Comparison of ENCODE assay signal across 8 cellular contexts in the genomic region with DNA sequence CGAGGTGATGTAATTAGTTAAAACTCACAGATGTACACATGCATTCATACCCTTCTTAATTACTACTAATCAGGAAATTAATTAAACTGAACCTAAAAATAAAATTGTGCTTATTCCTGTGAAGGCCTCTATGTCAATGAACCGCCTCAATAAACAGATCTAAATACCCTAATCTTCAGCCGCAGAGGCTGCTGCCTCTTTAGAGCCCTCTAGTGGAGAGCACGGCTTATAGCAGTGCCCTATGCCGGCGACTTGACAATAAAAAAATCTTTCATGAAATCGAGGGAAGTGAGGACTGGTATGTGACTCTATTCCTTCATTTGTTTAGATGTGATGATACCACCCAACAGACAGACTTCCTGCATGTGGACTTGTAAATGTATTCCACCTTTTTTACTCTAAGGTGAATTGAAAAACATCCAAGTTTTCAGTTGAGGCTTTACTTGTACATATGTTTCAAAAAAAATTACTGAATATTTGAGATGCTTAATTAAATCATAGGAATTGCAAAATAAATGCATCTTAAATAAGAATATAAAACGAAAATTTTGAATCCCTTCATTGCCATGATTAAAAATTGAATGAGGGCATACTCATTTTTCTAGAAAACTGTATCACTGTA. TPM values are rescaled to one million over a fixed set of nuclear protein-coding genes. Genes with fewer than 3 reads are reported as not detected.
DNase-seq lines count a peak whose midpoint lies in the region; ATAC-seq, FAIRE-seq and TF ChIP-seq lines count a peak whose summit lies in the region.

No MANE protein-coding gene starts in this region.

- CTCF ChIA-PET in T-cell (lab: Charles Lee), result interaction anchor here in 1 of 2 donors (0.7 kb wide), 1 partner anchor 513 kb away, joined by 3 read pairs; no protein-coding TSS in a partner anchor
- CTCF ChIA-PET in endothelial cell of umbilical vein (lab: Charles Lee), result no interaction called here
- CTCF ChIA-PET in naive thymus-derived CD4-positive, alpha-beta T cell (lab: Charles Lee), result no interaction called here

- H3K4me1 ChIP-seq in MM.1S (ENCODE audit: low read length) (peaks cover 2% of the 10 kb centered on the region), endothelial cell of umbilical vein (ENCODE audit: control insufficient read depth, extremely low read depth, insufficient read depth, low read length) (no peaks in the 10 kb centered on the region)
- no peaks in the 10 kb centered on the region for H3K4me1 ChIP-seq in naive thymus-derived CD4-positive, alpha-beta T cell (ENCODE audit: control insufficient read depth in 2 of 2, insufficient read depth in 2 of 2, low read length in 2 of 2)

- H3K4me3 Mint-ChIP-seq in T-cell, result no peak overlapping the region
- no peak overlapping the region for H3K4me3 Mint-ChIP-seq in naive thymus-derived CD4-positive, alpha-beta T cell

- TF ChIP-seq POLR2A in endothelial cell of umbilical vein (IDR thresholded peaks at IDR 0.05; ENCODE audit: low read depth, low read length) (no peak), H54 (IDR thresholded peaks at IDR 0.05; ENCODE audit: low read depth, low read length) (no peak)

- H3K79me2 ChIP-seq in MM.1S (ENCODE audit: low read length) (no peaks in the 10 kb centered on the region), endothelial cell of umbilical vein (ENCODE audit: control insufficient read depth, insufficient read depth, low read length) (no peaks in the 10 kb centered on the region)

- H3K27me3 Mint-ChIP-seq in T-cell, result no peaks in the 10 kb centered on the region
- peaks cover 0 to 5% (median 0%) of the 10 kb centered on the region in 5 donors for H3K27me3 Mint-ChIP-seq in naive thymus-derived CD4-positive, alpha-beta T cell

- H3K36me3 Mint-ChIP-seq in T-cell, result no peaks in the 10 kb centered on the region
- H3K36me3 Mint-ChIP-seq in naive thymus-derived CD4-positive, alpha-beta T cell, result no peaks in the 10 kb centered on the region

- H3K27me3 ChIP-seq in MM.1S (replicated peaks; ENCODE audit: insufficient read depth, low read length), result no peaks in the 10 kb centered on the region
- H3K27me3 ChIP-seq in endothelial cell of umbilical vein (ENCODE audit: control insufficient read depth in 2 of 2, insufficient read depth in 2 of 2, low read length in 2 of 2), result no peaks in the 10 kb centered on the region
- H3K27me3 ChIP-seq in naive thymus-derived CD4-positive, alpha-beta T cell (ENCODE audit: control insufficient read depth in 2 of 2, insufficient read depth in 2 of 2, low read length in 2 of 2), result no peaks in the 10 kb centered on the region

- H3K27ac ChIP-seq in MM.1S (ENCODE audit: low read length) (no peak overlapping the region), endothelial cell of umbilical vein (ENCODE audit: insufficient read depth, low read depth, low read length) (no peak overlapping the region)
- no peak overlapping the region for H3K27ac ChIP-seq in naive thymus-derived CD4-positive, alpha-beta T cell (ENCODE audit: low read depth, low read length)

- in situ Hi-C loops in GM13976 (cut with MboI; ENCODE audit: low sequenced_read_pairs, unreplicated experiment), result no loop called here

- H2AFZ ChIP-seq in MM.1S (ENCODE audit: low read length) (no peak overlapping the region), endothelial cell of umbilical vein (ENCODE audit: low read depth, low read length) (no peak overlapping the region)

- no peaks in the 10 kb centered on the region for H3F3A ChIP-seq in MM.1S (ENCODE audit: insufficient read depth, low read length)

- H3K36me3 ChIP-seq in MM.1S (replicated peaks; ENCODE audit: insufficient read depth, low read length), result no peaks in the 10 kb centered on the region
- H3K36me3 ChIP-seq in endothelial cell of umbilical vein (ENCODE audit: control insufficient read depth in 2 of 2, extremely low read depth in 1 of 2, insufficient read depth in 2 of 2, low read length in 2 of 2), result no peaks in the 10 kb centered on the region
- H3K36me3 ChIP-seq in naive thymus-derived CD4-positive, alpha-beta T cell (ENCODE audit: control insufficient read depth in 2 of 3, insufficient read depth in 3 of 3, low read length in 3 of 3), result no peaks in the 10 kb centered on the region

- H3K4me3 ChIP-seq in AG10803 (ENCODE audit: low read length) (no peak overlapping the region), MM.1S (ENCODE audit: low read length) (no peak overlapping the region), endothelial cell of umbilical vein (replicated peaks in 1 of 3; ENCODE audit: insufficient read depth in 1 of 3, low read depth in 1 of 3, low read length in 3 of 3) (no peak overlapping the region)
- H3K4me3 ChIP-seq in naive thymus-derived CD4-positive, alpha-beta T cell (ENCODE audit: low read length), result no peak overlapping the region

- H3K9me3 ChIP-seq in MM.1S (replicated peaks; ENCODE audit: insufficient read depth, low read length) (no peaks in the 10 kb centered on the region), endothelial cell of umbilical vein (replicated peaks; ENCODE audit: control insufficient read depth, insufficient read depth, low read length) (no peaks in the 10 kb centered on the region)
- H3K9me3 ChIP-seq in naive thymus-derived CD4-positive, alpha-beta T cell (ENCODE audit: control insufficient read depth in 2 of 3, low read length in 3 of 3), result no peaks in the 10 kb centered on the region

- BruUV-seq in endothelial cell of umbilical vein (replicated peaks; lab: Mats Ljungman, UMichigan), result no TSS peak

- H3K27ac Mint-ChIP-seq in T-cell, result no peak overlapping the region
- no peak overlapping the region for H3K27ac Mint-ChIP-seq in naive thymus-derived CD4-positive, alpha-beta T cell

- dilution Hi-C loops in endothelial cell of umbilical vein (cut with MboI; ENCODE audit: extremely low pct_ligation_motif_present, low sequenced_read_pairs), result no loop called here

- H3K4me2 ChIP-seq in MM.1S (ENCODE audit: low read depth, low read length) (no peak overlapping the region), endothelial cell of umbilical vein (ENCODE audit: insufficient read depth, low read length) (no peak overlapping the region)

- no peaks in the 10 kb centered on the region for H3K9me3 Mint-ChIP-seq in T-cell
- H3K9me3 Mint-ChIP-seq in naive thymus-derived CD4-positive, alpha-beta T cell, result no peaks in the 10 kb centered on the region

- H3K9me2 ChIP-seq in MM.1S (replicated peaks; ENCODE audit: insufficient read depth, low read length), result no peaks in the 10 kb centered on the region

- peak; percentile 99 for TF ChIP-seq CTCF in AG10803 (conservative IDR thresholded peaks at IDR 0.05; ENCODE audit: low read length)
- peak; percentile 80 for TF ChIP-seq CTCF in GM13976 (IDR thresholded peaks at IDR 0.05; ENCODE audit: borderline replicate concordance, control extremely low read depth, extremely low read depth, insufficient read depth, missing control alignments)
- TF ChIP-seq CTCF in MM.1S (IDR thresholded peaks at IDR 0.05; ENCODE audit: low read length), result peak; percentile 97
- TF ChIP-seq CTCF in endothelial cell of umbilical vein (IDR thresholded peaks at IDR 0.05; ENCODE audit: extremely low read depth in 1 of 2, insufficient read depth in 1 of 2, low read depth in 1 of 2, low read length in 2 of 2), result peak; percentile 79 to 84

- H3K4me1 Mint-ChIP-seq in T-cell, result no peaks in the 10 kb centered on the region
- H3K4me1 Mint-ChIP-seq in naive thymus-derived CD4-positive, alpha-beta T cell, result peaks cover 0 to 2% (median 0%) of the 10 kb centered on the region in 7 donors

- no peaks in the 10 kb centered on the region for H3K9me1 ChIP-seq in endothelial cell of umbilical vein (replicated peaks; ENCODE audit: control insufficient read depth, extremely low read depth, insufficient read depth, low read length)

- ATAC-seq in HG02588 (IDR thresholded peaks at IDR 0.05; ENCODE audit: unreplicated experiment) (peak; percentile 94), T-cell (replicated peaks in 1 of 4) (peak; percentile 37 to 69 (median 50))
- ATAC-seq in naive thymus-derived CD4-positive, alpha-beta T cell, result peak; percentile 84

- FAIRE-seq in endothelial cell of umbilical vein (lab: Jason Lieb, UNC) (peak; percentile 77), H54 (lab: Jason Lieb, UNC) (no peak)

- intact Hi-C loops in endothelial cell of umbilical vein (cut with micrococcal nuclease), result no loop called here
- intact Hi-C loops in naive thymus-derived CD4-positive, alpha-beta T cell (cut with micrococcal nuclease), result loop anchor here (1.0 to 5.0 kb wide), 5 partner anchors 8 to 1800 kb away; partner anchors contain the start of gene EPHA3 (in 1 of the 2)

- DNase-seq in AG10803 (ENCODE audit: low read depth) (peak; percentile 66), GM13976 (ENCODE audit: low spot score) (no peak), MM.1S (peak; percentile 70), T-cell (peak in 10 of 34 experiments; percentile 1 to 20 (median 6)), endothelial cell of umbilical vein (ENCODE audit: low read depth, low spot score) (peak; percentile 39), H54 (ENCODE audit: insufficient read length, low spot score) (no peak)
- DNase-seq in naive thymus-derived CD4-positive, alpha-beta T cell, result peak in 6 of 9 donors; percentile 17 to 40 (median 30)

- POLR2A ChIA-PET in T-cell (lab: Charles Lee), result no interaction called here
- POLR2A ChIA-PET in endothelial cell of umbilical vein (lab: Charles Lee), result no interaction called here
- POLR2A ChIA-PET in naive thymus-derived CD4-positive, alpha-beta T cell (lab: Charles Lee), result no interaction called here

- H3K9ac ChIP-seq in MM.1S (ENCODE audit: low read length) (no peak overlapping the region), endothelial cell of umbilical vein (replicated peaks; ENCODE audit: extremely low read depth, insufficient read depth, low read length) (no peak overlapping the region)

- H4K20me1 ChIP-seq in MM.1S (ENCODE audit: insufficient read depth, low read length) (no peaks in the 10 kb centered on the region), endothelial cell of umbilical vein (replicated peaks; ENCODE audit: control insufficient read depth, extremely low read depth, insufficient read depth, low read length) (peaks cover 2% of the 10 kb centered on the region)

TF ChIP-seq in endothelial cell of umbilical vein, 7 proteins besides CTCF, POLR2A, EP300 and RAD21 (continues in another document):
- TF ChIP-seq POLR2AphosphoS5 (IDR thresholded peaks at IDR 0.05; ENCODE audit: insufficient read depth, low read depth, low read length), result no peak
- TF ChIP-seq FOS (IDR thresholded peaks at IDR 0.05; ENCODE audit: borderline replicate concordance, insufficient read depth, low read length), result no peak
- TF ChIP-seq EZH2 (IDR thresholded peaks at IDR 0.05; ENCODE audit: borderline replicate concordance, low read depth, low read length, severe bottlenecking), result no peak

RNA-seq across cellular contexts. Expression of gene EPHA3, which starts 8.3 kb away (rescaled TPM):
- total RNA-seq in T-cell, result not detected
- not detected in 2 replicates for total RNA-seq in endothelial cell of umbilical vein
- not detected in 2 replicates for polyA plus RNA-seq in endothelial cell of umbilical vein
- not detected in 2 replicates for polyA plus RNA-seq in endothelial cell of umbilical vein (2011; cell fraction: cytosol; rRNA removed)
- not detected in 2 replicates for polyA plus RNA-seq in endothelial cell of umbilical vein (2011; cell fraction: nucleus; rRNA removed)
- not detected in 2 replicates for polyA plus RNA-seq in endothelial cell of umbilical vein (2012)
- not detected in 2 replicates for polyA minus RNA-seq in endothelial cell of umbilical vein
- not detected for polyA minus RNA-seq in endothelial cell of umbilical vein (2011; cell fraction: cytosol; rRNA and poly(A)+ RNA removed)
- polyA minus RNA-seq in endothelial cell of umbilical vein (2011; cell fraction: nucleus; rRNA and poly(A)+ RNA removed), result not detected in 2 replicates
- total RNA-seq in naive thymus-derived CD4-positive, alpha-beta T cell, result not detected
- polyA plus RNA-seq in naive thymus-derived CD4-positive, alpha-beta T cell, result not detected

Comparison
In these comparisons a context has a peak if more than half of its experiments do, and no peak if none do; other contexts are left out.
1. DNase-seq: peak in AG10803 (single experiment), MM.1S (single experiment), endothelial cell of umbilical vein (single experiment) and naive thymus-derived CD4-positive, alpha-beta T cell (6 of 9); none in GM13976 (single experiment) and H54 (single experiment).
2. Peak in every context shown above with its lines, with median percentiles within 50 percentile points of each other: CTCF ChIP-seq and ATAC-seq.